Comparison of ENCODE assay signal across 10 cellular contexts in the genomic region with DNA sequence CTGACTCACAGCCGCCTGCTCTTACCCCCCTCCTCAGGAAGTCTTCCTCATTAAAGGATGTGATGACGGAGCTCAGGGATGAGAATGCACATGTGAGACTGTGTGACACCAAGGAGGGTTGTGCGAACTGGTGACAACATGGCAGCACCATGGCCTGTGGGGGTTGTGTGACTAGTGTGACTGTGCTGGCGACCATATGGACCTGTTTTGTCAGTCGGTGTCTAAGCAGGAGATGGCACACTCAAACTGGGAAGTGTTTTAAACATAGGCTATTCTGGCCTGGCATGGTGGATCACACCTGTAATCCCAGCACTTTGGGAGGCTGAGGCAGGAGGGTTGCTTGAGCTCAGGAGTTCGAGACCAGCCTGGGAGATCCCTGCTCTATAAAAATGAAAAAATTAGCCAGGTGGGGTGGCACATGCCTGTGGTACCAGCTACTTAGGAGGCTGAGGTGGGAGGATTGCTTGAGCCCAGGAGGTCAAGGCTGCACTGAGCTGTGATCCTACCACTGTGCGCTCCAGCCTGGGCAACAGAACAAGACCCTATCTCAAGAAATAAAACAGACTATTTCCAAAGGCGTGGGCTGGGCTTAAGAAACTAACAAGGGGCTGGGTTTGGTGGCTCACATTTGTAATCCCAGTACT. TPM values are rescaled to one million over a fixed set of nuclear protein-coding genes. Genes with fewer than 3 reads are reported as not detected.
DNase-seq lines count a peak whose midpoint lies in the region; ATAC-seq and TF ChIP-seq lines count a peak whose summit lies in the region.
"Had no signal": no experiment of that assay in that cellular context is flagged by ENCODE, and none has a peak within 500 bp of the region (broad histone marks: within the 10 kb centered on the region; RNA-seq: fewer than 3 reads in every experiment).

No MANE protein-coding gene starts in this region.

- peaks cover 74% of the 10 kb centered on the region for H3K4me1 ChIP-seq in body of pancreas
- H3K4me1 ChIP-seq in skeletal muscle tissue (ENCODE audit: control insufficient read depth in 3 of 3, insufficient read depth in 3 of 3, low read length in 3 of 3): peaks cover 20 to 36% (median 27%) of the 10 kb centered on the region in 3 donors
- H3K4me1 ChIP-seq in Peyer's patch: peaks cover 0 to 45% (median 2%) of the 10 kb centered on the region in 4 donors

- DNase-seq in ELR (ENCODE audit: low read depth) (peak; percentile 73), body of pancreas (no peak), islet precursor cell (peak; percentile 71), NCI-H1105 treated with DMSO at 0.1 percent for 48 hours (lab: John Stamatoyannopoulos, UW) (no peak), Peyer's patch (no peak), DMS 273 (lab: John Stamatoyannopoulos, UW; ENCODE audit: unreplicated experiment) (no peak)
- DNase-seq: activated CD8-positive, alpha-beta T cell treated with anti-CD3 and anti-CD28 coated beads, Interleukin-2, amount 10 ng/mL, durations not matched to agents 7 days and 5 days; DMS79 had no signal

- ATAC-seq in body of pancreas (no peak), GM18909 (IDR thresholded peaks at IDR 0.05; ENCODE audit: poor library complexity, unreplicated experiment) (no peak)
- ATAC-seq: activated CD8-positive, alpha-beta T cell treated with anti-CD3 and anti-CD28 coated beads, Interleukin-2, amount 10 ng/mL, durations not matched to agents 7 days and 5 days had no signal

- no peak for TF ChIP-seq CTCF in body of pancreas (IDR thresholded peaks at IDR 0.05)
- no peak for TF ChIP-seq CTCF in Peyer's patch (IDR thresholded peaks at IDR 0.05)

- H3K36me3 ChIP-seq in body of pancreas (replicated peaks in 1 of 2; ENCODE audit: insufficient read depth in 1 of 2, low read depth in 2 of 2): no peaks in the 10 kb centered on the region
- H3K36me3 ChIP-seq in skeletal muscle tissue (ENCODE audit: control insufficient read depth in 3 of 3, insufficient read depth in 3 of 3, low read length in 3 of 3): peaks cover 0 to 2% (median 0%) of the 10 kb centered on the region in 3 donors
- no peaks in the 10 kb centered on the region for H3K36me3 ChIP-seq in Peyer's patch

- H3K9ac ChIP-seq in skeletal muscle tissue (ENCODE audit: low read depth in 1 of 3, low read length in 3 of 3): no peak overlapping the region

- H3K27me3 ChIP-seq in body of pancreas (no peaks in the 10 kb centered on the region), skeletal muscle tissue (ENCODE audit: control insufficient read depth in 3 of 3, insufficient read depth in 3 of 3, low read length in 3 of 3) (peaks cover 6 to 9% (median 8%) of the 10 kb centered on the region in 3 donors), Peyer's patch (no peaks in the 10 kb centered on the region)

- no peaks in the 10 kb centered on the region for H3K9me3 ChIP-seq in body of pancreas
- H3K9me3 ChIP-seq in skeletal muscle tissue (ENCODE audit: control insufficient read depth in 3 of 3, low read length in 3 of 3): no peaks in the 10 kb centered on the region
- no peaks in the 10 kb centered on the region for H3K9me3 ChIP-seq in Peyer's patch

- H3K4me3 ChIP-seq in body of pancreas (no peak overlapping the region), skeletal muscle tissue (ENCODE audit: low read length in 3 of 3) (no peak overlapping the region), Peyer's patch (no peak overlapping the region)

- H3K27ac ChIP-seq in body of pancreas: peak overlapping the region in 3 of 4 donors; percentile 24 to 85 (median 27)
- peak overlapping the region; percentile 40 for H3K27ac ChIP-seq in skeletal muscle tissue (ENCODE audit: low read depth, low read length)
- peak overlapping the region in 2 of 4 donors; percentile 46 to 85 for H3K27ac ChIP-seq in Peyer's patch

- 74 to 89% methylated on average over 8 of the region's 8 CpGs for WGBS in body of pancreas, 2 donors

- intact Hi-C loops in body of pancreas (cut with DNase I): no loop called here

- TF ChIP-seq POLR2A in body of pancreas (IDR thresholded peaks at IDR 0.05) (no peak), Peyer's patch (IDR thresholded peaks at IDR 0.05) (no peak)

RNA-seq across cellular contexts. Expression of a gene that starts 7.4 kb away (rescaled TPM):
- total RNA-seq in body of pancreas: 10 to 100 TPM; 17.1 to 32.6 TPM
- under 0.01 TPM for total RNA-seq in skeletal muscle tissue
- total RNA-seq in Peyer's patch: 10 to 100 TPM in 1 of 4 donors, 1 to 10 TPM in 2, not detected in 1; 1.9 to 12.2 (median 3.2) TPM
- total RNA-seq: activated CD8-positive, alpha-beta T cell treated with anti-CD3 and anti-CD28 coated beads, Interleukin-2, amount 10 ng/mL, durations not matched to agents 7 days and 5 days had no signal

RNA-seq across cellular contexts. Expression of a gene that starts 11.7 kb away (rescaled TPM):
- 1 to 10 TPM; 2.6 to 3.9 TPM for total RNA-seq in body of pancreas
- total RNA-seq in skeletal muscle tissue: 1.0 TPM
- 1 to 10 TPM in 1 of 4 donors, under 1 TPM in 2, not detected in 1; 0.70 to 5.1 (median 0.80) TPM for total RNA-seq in Peyer's patch
- total RNA-seq: activated CD8-positive, alpha-beta T cell treated with anti-CD3 and anti-CD28 coated beads, Interleukin-2, amount 10 ng/mL, durations not matched to agents 7 days and 5 days had no signal

RNA-seq across cellular contexts. Expression of a gene that starts 40.7 kb away (rescaled TPM):
- 10 to 100 TPM; 13.8 to 18.7 TPM for total RNA-seq in body of pancreas
- total RNA-seq in skeletal muscle tissue: not detected
- 10 to 100 TPM; 13.2 to 40.1 (median 31.8) TPM for total RNA-seq in Peyer's patch
- total RNA-seq: activated CD8-positive, alpha-beta T cell treated with anti-CD3 and anti-CD28 coated beads, Interleukin-2, amount 10 ng/mL, durations not matched to agents 7 days and 5 days had no signal

Comparison
In these comparisons a context has a peak if more than half of its experiments do, and no peak if none do; other contexts are left out.
1. DNase-seq: peak in ELR (single experiment) and islet precursor cell (single experiment); none in body of pancreas (0 of 4), NCI-H1105 treated with DMSO at 0.1 percent for 48 hours (single experiment), Peyer's patch (0 of 3) and DMS 273 (single experiment).
2. RNA of a gene that starts 40.7 kb away (total RNA-seq): 13.2 to 40.1 TPM in Peyer's patch and 13.8 to 18.7 TPM in body of pancreas; not detected in skeletal muscle tissue (single experiment); every median in the first group is over 10 times any median in the second.